ENCODE assay signal across 24 cellular contexts in the genomic region with DNA sequence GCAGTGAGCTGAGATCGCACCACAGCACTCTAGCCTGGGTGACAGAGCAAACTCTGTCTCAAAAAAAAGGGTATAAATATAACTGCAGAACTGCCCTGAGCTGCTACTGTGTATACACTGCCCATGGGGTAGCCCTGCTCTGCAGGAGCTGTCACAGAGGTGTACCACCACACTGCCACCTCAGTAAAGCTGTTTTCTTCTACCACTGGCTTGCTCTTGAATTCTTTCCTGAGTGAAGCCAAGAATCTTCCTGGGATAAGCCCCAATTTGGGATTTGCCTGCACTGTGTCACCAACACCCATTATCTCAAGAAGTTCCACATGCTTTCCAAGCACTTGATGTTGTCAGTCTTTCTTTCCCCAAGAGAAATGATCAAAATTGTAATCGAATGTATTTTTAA. TPM values are rescaled to one million over a fixed set of nuclear protein-coding genes. Genes with fewer than 3 reads are reported as not detected.
A peak's percentile ranks its signal among the peaks of the same experiment; 100 is the strongest.
DNase-seq lines count a peak whose midpoint lies in the region; ATAC-seq and TF ChIP-seq lines count a peak whose summit lies in the region.
"Had no signal": no experiment of that assay in that cellular context is flagged by ENCODE, and none has a peak within 500 bp of the region (broad histone marks: within the 10 kb centered on the region; RNA-seq: fewer than 3 reads in every experiment).

No MANE protein-coding gene starts in this region.

- no peak overlapping the region for H3K4me2 ChIP-seq in Karpas-422 (ENCODE audit: low read depth, low read length, poor library complexity, severe bottlenecking)
- H3K4me2 ChIP-seq: BLaER1 treated with 17β-estradiol and CSF1 and Interleukin-3, amounts not matched to agents 10 nM and 100 nM had no signal

- H3K9ac ChIP-seq in Karpas-422 (ENCODE audit: low read length): no peak overlapping the region
- H3K9ac ChIP-seq: BLaER1 treated with 17β-estradiol and CSF1 and Interleukin-3, amounts not matched to agents 10 nM and 100 nM; GM23248 had no signal

- H2AFZ ChIP-seq in Karpas-422 (ENCODE audit: low read length): no peak overlapping the region
- H2AFZ ChIP-seq: GM23248 had no signal

- intact Hi-C loops in Right ventricle myocardium inferior (cut with DNase I) (no loop called here), heart right ventricle (cut with DNase I) (no loop called here), left ventricle myocardium superior (cut with micrococcal nuclease) (no loop called here)

- ATAC-seq in Right ventricle myocardium inferior: peak; percentile 71
- peak; percentile 52 to 85 (median 71) for ATAC-seq in heart right ventricle
- peak; percentile 75 for ATAC-seq in left ventricle myocardium superior
- no peak for ATAC-seq in GM19035 (IDR thresholded peaks at IDR 0.05; ENCODE audit: unreplicated experiment)
- no peak for ATAC-seq in GM19328 (IDR thresholded peaks at IDR 0.05; ENCODE audit: unreplicated experiment)
- ATAC-seq: GM12878 had no signal

- H3K79me2 ChIP-seq in Karpas-422 (ENCODE audit: low read length): no peaks in the 10 kb centered on the region

- H3K36me3 ChIP-seq in right atrium auricular region (no peaks in the 10 kb centered on the region), Karpas-422 (ENCODE audit: insufficient read depth, low read length) (no peaks in the 10 kb centered on the region), heart right ventricle (no peaks in the 10 kb centered on the region)
- H3K36me3 ChIP-seq: BE2C; BLaER1 treated with 17β-estradiol and CSF1 and Interleukin-3, amounts not matched to agents 10 nM and 100 nM had no signal

- no peaks in the 10 kb centered on the region for H3K27me3 ChIP-seq in right atrium auricular region
- H3K27me3 ChIP-seq in Karpas-422 (ENCODE audit: low read length): no peaks in the 10 kb centered on the region
- H3K27me3 ChIP-seq in heart right ventricle: no peaks in the 10 kb centered on the region
- H3K27me3 ChIP-seq: BE2C; BLaER1 treated with 17β-estradiol and CSF1 and Interleukin-3, amounts not matched to agents 10 nM and 100 nM had no signal

- no peak overlapping the region for H3K4me3 ChIP-seq in right atrium auricular region
- no peak overlapping the region for H3K4me3 ChIP-seq in Karpas-422 (ENCODE audit: low read length)
- H3K4me3 ChIP-seq in heart right ventricle: no peak overlapping the region
- H3K4me3 ChIP-seq: BLaER1 treated with 17β-estradiol and CSF1 and Interleukin-3, amounts not matched to agents 10 nM and 100 nM; GM12878; GM23248 had no signal

- peaks cover 0 to 10% of the 10 kb centered on the region in 2 donors for H3K4me1 ChIP-seq in right atrium auricular region
- no peaks in the 10 kb centered on the region for H3K4me1 ChIP-seq in Karpas-422 (ENCODE audit: low read length)
- peaks cover 0 to 9% (median 0%) of the 10 kb centered on the region in 9 donors for H3K4me1 ChIP-seq in heart right ventricle
- H3K4me1 ChIP-seq: BE2C had no signal

- DNase-seq in Right ventricle myocardium inferior (ENCODE audit: missing footprints): no peak
- no peak for DNase-seq in right atrium auricular region (ENCODE audit: low spot score)
- DNase-seq in Karpas-422: peak; percentile 35
- peak in 1 of 2 donors; percentile 19 for DNase-seq in heart right ventricle
- no peak for DNase-seq in left ventricle myocardium superior
- DNase-seq in activated effector memory CD4-positive, alpha-beta T cell treated with anti-CD3 and anti-CD28 coated beads, Interleukin-2, amount 50 U/mL, for 16 hours: no peak
- DNase-seq: AML-193; BE2C; CD4-positive, alpha-beta T cell; CD8-positive, alpha-beta memory T cell; DMS 273 treated with DMSO at 0.1 percent for 48 hours; DMS79; EL; GDM1; GM23248; H7; HCEC 1CT had no signal

- H3K9me2 ChIP-seq in Karpas-422 (replicated peaks; ENCODE audit: insufficient read depth, low read length): no peaks in the 10 kb centered on the region

- TF ChIP-seq CTCF in right atrium auricular region (IDR thresholded peaks at IDR 0.05): no peak
- no peak for TF ChIP-seq CTCF in heart right ventricle (IDR thresholded peaks at IDR 0.05)

- H3K27ac ChIP-seq in right atrium auricular region: peak overlapping the region in 1 of 2 donors; percentile 46
- no peak overlapping the region for H3K27ac ChIP-seq in Karpas-422 (ENCODE audit: low read length)
- peak overlapping the region in 5 of 10 donors; percentile 2 to 49 (median 7) for H3K27ac ChIP-seq in heart right ventricle
- H3K27ac ChIP-seq: 22Rv1; BLaER1 treated with 17β-estradiol and CSF1 and Interleukin-3, amounts not matched to agents 10 nM and 100 nM; GM23248 had no signal

- H4K20me1 ChIP-seq in Karpas-422 (ENCODE audit: insufficient read depth, low read depth, low read length): no peaks in the 10 kb centered on the region
- H4K20me1 ChIP-seq: BLaER1 treated with 17β-estradiol and CSF1 and Interleukin-3, amounts not matched to agents 10 nM and 100 nM had no signal

- no peaks in the 10 kb centered on the region for H3K9me3 ChIP-seq in right atrium auricular region
- H3K9me3 ChIP-seq in Karpas-422 (ENCODE audit: low read length): no peaks in the 10 kb centered on the region
- no peaks in the 10 kb centered on the region for H3K9me3 ChIP-seq in heart right ventricle
- H3K9me3 ChIP-seq: BE2C; BLaER1 treated with 17β-estradiol and CSF1 and Interleukin-3, amounts not matched to agents 10 nM and 100 nM had no signal

- WGBS in heart right ventricle, 2 donors: 53 to 57% methylated on average over 2 of the region's 2 CpGs

RNA-seq across cellular contexts. Expression of a gene that starts 30.6 kb away (rescaled TPM):
- total RNA-seq in Right ventricle myocardium inferior (1.5 TPM), right atrium auricular region (1 to 10 TPM; 1.0 to 1.6 TPM), heart right ventricle (1 to 10 TPM in 5 of 10 donors, under 1 TPM in 5; 0.32 to 1.6 (median 0.91) TPM), left ventricle myocardium superior (1.6 TPM)
- 7.0 and 7.9 TPM in 2 replicates for total RNA-seq in Karpas-422 (2014; rRNA removed; shearing (Covaris generic); ENCODE audit: low replicate concordance)
- 1 to 10 TPM in 1 of 2 donors, under 1 TPM in 1; 0.88 to 1.7 TPM for polyA plus RNA-seq in heart right ventricle
- polyA plus RNA-seq: CD14-positive monocyte had no signal

RNA-seq across cellular contexts. Expression of a gene that starts 56.8 kb away (rescaled TPM):
- total RNA-seq in Right ventricle myocardium inferior: not detected
- total RNA-seq in right atrium auricular region: not detected
- total RNA-seq in Karpas-422 (2014; rRNA removed; shearing (Covaris generic); ENCODE audit: low replicate concordance): not detected in 2 replicates
- under 1 TPM in 1 of 10 donors, not detected in 9; 0.12 TPM for total RNA-seq in heart right ventricle
- under 1 TPM in 1 of 2 donors, not detected in 1; 0.01 TPM for polyA plus RNA-seq in heart right ventricle
- not detected for total RNA-seq in left ventricle myocardium superior
- total RNA-seq: CD4-positive, alpha-beta T cell; CD8-positive, alpha-beta memory T cell; GM12878; H1; H7 had no signal
- polyA plus RNA-seq: CD14-positive monocyte; CD8-positive, alpha-beta memory T cell; GM12878; H1 had no signal

Comparison
In these comparisons a context has a peak if more than half of its experiments do, and no peak if none do; other contexts are left out.
1. ATAC-seq: peak in Right ventricle myocardium inferior (single experiment), heart right ventricle (8 of 8) and left ventricle myocardium superior (single experiment); none in GM19035 (single experiment) and GM19328 (single experiment).